In the genomic region with DNA sequence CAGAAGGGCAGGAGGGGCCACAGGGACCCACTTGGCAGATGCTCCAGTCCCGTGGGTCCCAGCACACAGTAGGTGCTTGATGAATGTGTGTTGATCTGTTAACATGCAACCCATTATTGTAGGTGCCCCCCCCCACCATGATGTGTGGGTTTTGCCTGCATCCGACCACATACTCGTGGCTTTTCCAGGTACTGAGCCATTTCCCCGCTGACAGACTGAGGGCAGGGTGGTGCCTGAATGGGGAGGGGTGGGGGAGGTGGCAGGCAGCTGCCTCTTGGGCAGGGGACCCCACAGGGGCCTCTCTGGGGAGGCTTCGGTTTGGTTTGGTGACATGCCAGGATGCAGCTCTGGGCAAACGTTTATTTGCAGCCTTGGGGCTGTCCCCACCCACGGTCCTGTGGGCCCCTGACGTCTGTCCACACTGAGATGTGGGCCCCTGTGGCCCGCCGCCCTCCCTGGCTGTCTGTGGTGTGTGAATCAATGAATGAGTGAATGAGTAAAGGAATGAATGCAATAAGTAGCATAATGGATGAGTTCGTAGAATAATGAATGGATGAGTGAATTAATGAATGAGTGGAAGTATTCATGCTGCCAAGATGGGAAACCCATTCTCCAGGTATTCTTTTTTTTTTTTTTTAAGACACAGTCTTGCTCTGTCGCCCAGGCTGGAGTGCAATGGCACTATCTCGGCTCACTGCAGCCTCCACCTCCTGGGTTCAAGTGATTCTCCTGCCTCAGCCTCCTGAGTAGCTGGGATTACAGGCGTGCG, we compare ENCODE assay signal across 9 cellular contexts. TPM values are rescaled to one million over a fixed set of nuclear protein-coding genes. Genes with fewer than 3 reads are reported as not detected.
DNase-seq lines count a peak whose midpoint lies in the region; ATAC-seq, FAIRE-seq and TF ChIP-seq lines count a peak whose summit lies in the region.
"Had no signal": no experiment of that assay in that cellular context is flagged by ENCODE, and none has a peak within 500 bp of the region (broad histone marks: within the 10 kb centered on the region; RNA-seq: fewer than 3 reads in every experiment).

No MANE protein-coding gene starts in this region.

- H3K27ac ChIP-seq in prostate gland (peak overlapping the region; percentile 97 to 98), uterus (peak overlapping the region; percentile 95 to 99)

- no peak for FAIRE-seq in H54 (lab: Jason Lieb, UNC)
- FAIRE-seq: pancreas had no signal

- TF ChIP-seq CTCF in prostate gland (IDR thresholded peaks at IDR 0.05) (no peak), uterus (IDR thresholded peaks at IDR 0.05) (no peak)

- 41% methylated on average over 15 of the region's 15 CpGs for WGBS in prostate gland

- H3K9me3 ChIP-seq in prostate gland (no peaks in the 10 kb centered on the region), uterus (no peaks in the 10 kb centered on the region)
- H3K9me3 ChIP-seq: pancreas had no signal

- H3K36me3 ChIP-seq in prostate gland = no peaks in the 10 kb centered on the region
- no peaks in the 10 kb centered on the region for H3K36me3 ChIP-seq in uterus
- H3K36me3 ChIP-seq: pancreas had no signal

- ATAC-seq in HG02642 (IDR thresholded peaks at IDR 0.05; ENCODE audit: poor library complexity, unreplicated experiment) = peak; percentile 33
- ATAC-seq: pancreas had no signal

- H3K4me1 ChIP-seq in prostate gland (replicated peaks) (no peaks in the 10 kb centered on the region), uterus (peaks cover 0 to 15% of the 10 kb centered on the region in 2 donors)

- DNase-seq in activated CD4-positive, CD25-positive, alpha-beta regulatory T cell (lab: John Stamatoyannopoulos, UW) = peak; percentile 66 to 77 (median 69)
- peak; percentile 84 for DNase-seq in central memory CD4-positive, alpha-beta T cell
- DNase-seq in prostate gland (ENCODE audit: low spot score) = no peak
- DNase-seq in uterus = peak in 1 of 2 donors; percentile 50
- no peak for DNase-seq in H54 (ENCODE audit: insufficient read length, low spot score)
- no peak for DNase-seq in cortex of kidney (lab: John Stamatoyannopoulos, UW)
- DNase-seq in NCI-H748 treated with DMSO at 0.1 percent for 48 hours (lab: John Stamatoyannopoulos, UW) = no peak

- H3K4me3 ChIP-seq in prostate gland (no peak overlapping the region), uterus (no peak overlapping the region)

- TF ChIP-seq POLR2A in prostate gland (IDR thresholded peaks at IDR 0.05) = no peak
- TF ChIP-seq POLR2A in uterus (IDR thresholded peaks at IDR 0.05) = no peak
- TF ChIP-seq POLR2A in H54 (IDR thresholded peaks at IDR 0.05; ENCODE audit: low read depth, low read length) = no peak

- intact Hi-C loops in prostate gland (cut with DNase I) = no loop called here
- intact Hi-C loops in uterus (cut with DNase I; ENCODE audit: low total_unique reads) = no loop called here

- no peaks in the 10 kb centered on the region for H3K27me3 ChIP-seq in prostate gland (replicated peaks; ENCODE audit: insufficient read depth)
- H3K27me3 ChIP-seq in uterus = no peaks in the 10 kb centered on the region
- H3K27me3 ChIP-seq: pancreas had no signal

RNA-seq across cellular contexts. Expression of a gene that starts 9.0 kb away (rescaled TPM):
- 100 to 1,000 TPM; 521 to 844 TPM for total RNA-seq in prostate gland
- 100 to 1,000 TPM; 152 to 386 (median 290) TPM for total RNA-seq in uterus

RNA-seq across cellular contexts. Expression of a gene that starts 16.2 kb away (rescaled TPM):
- total RNA-seq in prostate gland (10 to 100 TPM in 1 of 2 donors, 1 to 10 TPM in 1; 4.1 to 19.5 TPM), uterus (10 to 100 TPM in 1 of 4 donors, 1 to 10 TPM in 3; 1.0 to 41.1 (median 3.0) TPM)

RNA-seq across cellular contexts. Expression of a gene that starts 32.4 kb away (rescaled TPM):
- total RNA-seq in prostate gland = 100 to 1,000 TPM; 157 to 215 TPM
- total RNA-seq in uterus = 100 to 1,000 TPM in 1 of 4 donors, 10 to 100 TPM in 2, 1 to 10 TPM in 1; 8.8 to 120 (median 64.2) TPM

RNA-seq across cellular contexts. Expression of a gene that starts 50.0 kb away (rescaled TPM):
- total RNA-seq in prostate gland (10 to 100 TPM; 18.0 to 37.3 TPM), uterus (10 to 100 TPM; 21.2 to 67.9 (median 38.1) TPM)

Comparison
In these comparisons a context has a peak if more than half of its experiments do, and no peak if none do; other contexts are left out.
1. DNase-seq: peak in activated CD4-positive, CD25-positive, alpha-beta regulatory T cell (4 of 4) and central memory CD4-positive, alpha-beta T cell (single experiment); none in prostate gland (single experiment), H54 (single experiment), cortex of kidney (single experiment) and NCI-H748 treated with DMSO at 0.1 percent for 48 hours (single experiment).